Comparison of ENCODE assay signal across 8 cellular contexts in the genomic region with DNA sequence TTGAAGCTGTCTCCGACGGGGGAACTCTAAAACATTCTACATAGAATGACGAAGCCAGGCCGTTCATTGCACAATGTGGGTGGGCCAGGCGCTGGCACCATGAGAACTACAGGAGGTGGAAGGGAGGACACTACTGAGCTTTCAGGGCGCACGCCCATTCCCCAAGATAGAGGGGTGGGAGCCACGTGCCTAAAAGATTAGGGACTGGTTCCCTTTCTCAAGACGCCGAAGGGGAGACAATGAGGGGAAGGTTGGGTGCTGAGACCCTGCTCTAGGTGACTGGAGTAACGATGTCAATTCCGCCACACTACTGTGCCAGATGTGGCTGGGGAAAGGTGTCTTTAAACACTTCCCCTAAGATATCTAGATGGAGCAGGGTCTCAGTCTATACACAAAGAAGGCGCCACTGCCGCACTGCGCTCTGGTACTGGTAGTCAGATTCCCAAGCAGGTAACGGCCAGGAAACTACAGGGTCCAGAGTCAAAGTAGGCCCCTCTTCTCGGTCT. TPM values are rescaled to one million over a fixed set of nuclear protein-coding genes. Genes with fewer than 3 reads are reported as not detected.
DNase-seq lines count a peak whose midpoint lies in the region; ATAC-seq and TF ChIP-seq lines count a peak whose summit lies in the region.

No MANE protein-coding gene starts in this region.

- peaks cover 56% of the 10 kb centered on the region for H3K4me1 Mint-ChIP-seq in activated CD4-positive, alpha-beta memory T cell treated with anti-CD3 and anti-CD28 coated beads, Interleukin-2, amount 10 ng/mL, durations not matched to agents 7 days and 5 days

- H3K36me3 ChIP-seq in parathyroid adenoma (ENCODE audit: control insufficient read depth, insufficient read depth, low read length): no peaks in the 10 kb centered on the region

- DNase-seq in ELR (ENCODE audit: low read depth): peak; percentile 74
- peak in 1 of 2 experiments; percentile 66 for DNase-seq in HL-60 (ENCODE audit: low read depth in 1 of 2, low spot score in 1 of 2)
- no peak for DNase-seq in activated CD4-positive, alpha-beta memory T cell treated with anti-CD3 and anti-CD28 coated beads, Interleukin-2, amount 10 ng/mL, durations not matched to agents 7 days and 5 days
- DNase-seq in germinal center (ENCODE audit: low spot score): peak; percentile 5
- no peak for DNase-seq in GM10248 (ENCODE audit: extremely low spot score)

- H2AFZ ChIP-seq in parathyroid adenoma: peak overlapping the region; percentile 80

- H3K9me3 Mint-ChIP-seq in activated CD4-positive, alpha-beta memory T cell treated with anti-CD3 and anti-CD28 coated beads, Interleukin-2, amount 10 ng/mL, durations not matched to agents 7 days and 5 days: peaks cover 4% of the 10 kb centered on the region

- no peak overlapping the region for H3K9ac ChIP-seq in parathyroid adenoma

- H3K27ac Mint-ChIP-seq in activated CD4-positive, alpha-beta memory T cell treated with anti-CD3 and anti-CD28 coated beads, Interleukin-2, amount 10 ng/mL, durations not matched to agents 7 days and 5 days: peak overlapping the region; percentile 100

- peak overlapping the region; percentile 99 for H3K27ac ChIP-seq in HL-60 (replicated peaks)
- H3K27ac ChIP-seq in parathyroid adenoma: peak overlapping the region; percentile 98

- H3K27me3 Mint-ChIP-seq in activated CD4-positive, alpha-beta memory T cell treated with anti-CD3 and anti-CD28 coated beads, Interleukin-2, amount 10 ng/mL, durations not matched to agents 7 days and 5 days: no peaks in the 10 kb centered on the region

- peaks cover 35% of the 10 kb centered on the region for H3K79me2 ChIP-seq in parathyroid adenoma

- CTCF ChIA-PET in activated CD4-positive, alpha-beta memory T cell treated with anti-CD3 and anti-CD28 coated beads, Interleukin-2, amount 10 ng/mL, durations not matched to agents 7 days and 5 days (lab: Charles Lee): interaction anchor here (1.7 kb wide), 1 partner anchor 40 kb away, joined by 6 read pairs; a partner anchor contains a TSS
- CTCF ChIA-PET in GM10248 (lab: Yijun Ruan, JAX): interaction anchor here (1.1 to 1.4 kb wide), 2 partner anchors 10 to 37 kb away, joined by 3 read pairs; no protein-coding TSS in a partner anchor

- H3K4me1 ChIP-seq in parathyroid adenoma: peaks cover 10% of the 10 kb centered on the region

- ATAC-seq in GM18502 (IDR thresholded peaks at IDR 0.05; ENCODE audit: poor library complexity, unreplicated experiment) (no peak), HG02852 (IDR thresholded peaks at IDR 0.05; ENCODE audit: unreplicated experiment) (no peak)

- peaks cover 35% of the 10 kb centered on the region for H3K36me3 Mint-ChIP-seq in activated CD4-positive, alpha-beta memory T cell treated with anti-CD3 and anti-CD28 coated beads, Interleukin-2, amount 10 ng/mL, durations not matched to agents 7 days and 5 days (ENCODE audit: low read depth)

- H3K4me3 ChIP-seq in HL-60 (replicated peaks; ENCODE audit: insufficient read depth, low read length) (peak overlapping the region; percentile 91), parathyroid adenoma (ENCODE audit: low read depth, low read length) (peak overlapping the region; percentile 100)

- H3K4me3 Mint-ChIP-seq in activated CD4-positive, alpha-beta memory T cell treated with anti-CD3 and anti-CD28 coated beads, Interleukin-2, amount 10 ng/mL, durations not matched to agents 7 days and 5 days: peak overlapping the region; percentile 99

- peaks cover 4% of the 10 kb centered on the region for H3K9me3 ChIP-seq in parathyroid adenoma (ENCODE audit: control insufficient read depth, low read length)

- H3K4me2 ChIP-seq in parathyroid adenoma (ENCODE audit: low read length): peak overlapping the region; percentile 91

- H3K27me3 ChIP-seq in HL-60 (ENCODE audit: insufficient read depth, poor library complexity, severe bottlenecking): no peaks in the 10 kb centered on the region
- H3K27me3 ChIP-seq in parathyroid adenoma (ENCODE audit: control insufficient read depth, insufficient read depth, low read length): no peaks in the 10 kb centered on the region

- TF ChIP-seq CTCF in HL-60 (IDR thresholded peaks at IDR 0.05; ENCODE audit: insufficient read depth, low read length) (no peak), parathyroid adenoma (IDR thresholded peaks at IDR 0.05) (no peak), GM10248 (IDR thresholded peaks at IDR 0.05; ENCODE audit: control extremely low read depth, extremely low read depth, low read depth, missing control alignments) (no peak)

- POLR2A ChIA-PET in activated CD4-positive, alpha-beta memory T cell treated with anti-CD3 and anti-CD28 coated beads, Interleukin-2, amount 10 ng/mL, durations not matched to agents 7 days and 5 days (lab: Charles Lee): interaction anchor here (1.0 to 7.3 kb wide), 11 partner anchors 10 to 1801 kb away, joined by 3 to 56 read pairs (median 6); a partner anchor contains a TSS
- POLR2A ChIA-PET in GM10248 (lab: Yijun Ruan, JAX): no interaction called here

RNA-seq across cellular contexts. Expression of a gene that starts 0.8 kb away (rescaled TPM):
- 100 to 1,000 TPM; 407 to 411 TPM for total RNA-seq in activated CD4-positive, alpha-beta memory T cell treated with anti-CD3 and anti-CD28 coated beads, Interleukin-2, amount 10 ng/mL, durations not matched to agents 7 days and 5 days

RNA-seq across cellular contexts. Expression of a gene that starts 23.5 kb away (rescaled TPM):
- total RNA-seq in activated CD4-positive, alpha-beta memory T cell treated with anti-CD3 and anti-CD28 coated beads, Interleukin-2, amount 10 ng/mL, durations not matched to agents 7 days and 5 days: 10 to 100 TPM; 59.4 to 68.5 TPM

RNA-seq across cellular contexts. Expression of a gene that starts 40.4 kb away (rescaled TPM):
- total RNA-seq in activated CD4-positive, alpha-beta memory T cell treated with anti-CD3 and anti-CD28 coated beads, Interleukin-2, amount 10 ng/mL, durations not matched to agents 7 days and 5 days: 10 to 100 TPM; 53.4 to 54.1 TPM

Comparison
In these comparisons a context has a peak if more than half of its experiments do, and no peak if none do; other contexts are left out.
1. DNase-seq: peak in ELR (single experiment) and germinal center (single experiment); none in activated CD4-positive, alpha-beta memory T cell treated with anti-CD3 and anti-CD28 coated beads, Interleukin-2, amount 10 ng/mL, durations not matched to agents 7 days and 5 days (single experiment) and GM10248 (single experiment).